Comparison of ENCODE assay signal across 1 cellular context in the genomic region with DNA sequence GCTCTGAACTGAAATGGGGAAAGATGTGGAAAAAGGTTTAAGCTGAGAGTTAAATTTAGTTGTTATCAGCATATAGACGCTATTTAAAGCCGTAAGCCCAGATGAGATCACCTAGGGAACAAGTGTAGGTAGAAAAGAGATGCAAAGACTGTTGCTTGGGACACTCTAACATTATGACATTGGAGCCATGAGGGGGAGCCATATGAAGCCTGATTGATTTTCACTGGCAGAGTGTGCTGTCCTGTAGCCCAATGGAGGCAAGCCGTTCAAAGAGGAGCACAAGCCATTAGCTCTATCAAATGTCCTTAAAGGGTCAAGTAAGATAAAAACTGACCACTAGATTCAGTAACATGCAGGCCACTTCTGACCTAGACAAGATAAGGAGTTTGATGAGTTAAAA.
TF ChIP-seq lines count a peak whose summit lies in the region.

No MANE protein-coding gene starts in this region.

TF ChIP-seq in WTC11, 78 proteins besides CTCF, POLR2A, EP300 and RAD21 (continued from another document):
- TF ChIP-seq ZBTB21 (CRISPR knock-in tag; IDR thresholded peaks at IDR 0.05; ENCODE audit: borderline replicate concordance) (no peak), ZNF232 (CRISPR knock-in tag; IDR thresholded peaks at IDR 0.05) (no peak), FOXK1 (CRISPR knock-in tag; IDR thresholded peaks at IDR 0.05) (no peak), SP1 (CRISPR knock-in tag; conservative IDR thresholded peaks at IDR 0.05) (no peak)
- TF ChIP-seq, protein P1, sequence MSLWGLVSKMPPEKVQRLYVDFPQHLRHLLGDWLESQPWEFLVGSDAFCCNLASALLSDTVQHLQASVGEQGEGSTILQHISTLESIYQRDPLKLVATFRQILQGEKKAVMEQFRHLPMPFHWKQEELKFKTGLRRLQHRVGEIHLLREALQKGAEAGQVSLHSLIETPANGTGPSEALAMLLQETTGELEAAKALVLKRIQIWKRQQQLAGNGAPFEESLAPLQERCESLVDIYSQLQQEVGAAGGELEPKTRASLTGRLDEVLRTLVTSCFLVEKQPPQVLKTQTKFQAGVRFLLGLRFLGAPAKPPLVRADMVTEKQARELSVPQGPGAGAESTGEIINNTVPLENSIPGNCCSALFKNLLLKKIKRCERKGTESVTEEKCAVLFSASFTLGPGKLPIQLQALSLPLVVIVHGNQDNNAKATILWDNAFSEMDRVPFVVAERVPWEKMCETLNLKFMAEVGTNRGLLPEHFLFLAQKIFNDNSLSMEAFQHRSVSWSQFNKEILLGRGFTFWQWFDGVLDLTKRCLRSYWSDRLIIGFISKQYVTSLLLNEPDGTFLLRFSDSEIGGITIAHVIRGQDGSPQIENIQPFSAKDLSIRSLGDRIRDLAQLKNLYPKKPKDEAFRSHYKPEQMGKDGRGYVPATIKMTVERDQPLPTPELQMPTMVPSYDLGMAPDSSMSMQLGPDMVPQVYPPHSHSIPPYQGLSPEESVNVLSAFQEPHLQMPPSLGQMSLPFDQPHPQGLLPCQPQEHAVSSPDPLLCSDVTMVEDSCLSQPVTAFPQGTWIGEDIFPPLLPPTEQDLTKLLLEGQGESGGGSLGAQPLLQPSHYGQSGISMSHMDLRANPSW (CRISPR knock-in tag; conservative IDR thresholded peaks at IDR 0.05; ENCODE audit: low read depth), result no peak
- TF ChIP-seq, protein P2, sequence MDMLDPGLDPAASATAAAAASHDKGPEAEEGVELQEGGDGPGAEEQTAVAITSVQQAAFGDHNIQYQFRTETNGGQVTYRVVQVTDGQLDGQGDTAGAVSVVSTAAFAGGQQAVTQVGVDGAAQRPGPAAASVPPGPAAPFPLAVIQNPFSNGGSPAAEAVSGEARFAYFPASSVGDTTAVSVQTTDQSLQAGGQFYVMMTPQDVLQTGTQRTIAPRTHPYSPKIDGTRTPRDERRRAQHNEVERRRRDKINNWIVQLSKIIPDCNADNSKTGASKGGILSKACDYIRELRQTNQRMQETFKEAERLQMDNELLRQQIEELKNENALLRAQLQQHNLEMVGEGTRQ (CRISPR knock-in tag; IDR thresholded peaks at IDR 0.05), result no peak
- TF ChIP-seq, protein P3, sequence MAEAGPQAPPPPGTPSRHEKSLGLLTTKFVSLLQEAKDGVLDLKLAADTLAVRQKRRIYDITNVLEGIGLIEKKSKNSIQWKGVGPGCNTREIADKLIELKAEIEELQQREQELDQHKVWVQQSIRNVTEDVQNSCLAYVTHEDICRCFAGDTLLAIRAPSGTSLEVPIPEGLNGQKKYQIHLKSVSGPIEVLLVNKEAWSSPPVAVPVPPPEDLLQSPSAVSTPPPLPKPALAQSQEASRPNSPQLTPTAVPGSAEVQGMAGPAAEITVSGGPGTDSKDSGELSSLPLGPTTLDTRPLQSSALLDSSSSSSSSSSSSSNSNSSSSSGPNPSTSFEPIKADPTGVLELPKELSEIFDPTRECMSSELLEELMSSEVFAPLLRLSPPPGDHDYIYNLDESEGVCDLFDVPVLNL (CRISPR knock-in tag; IDR thresholded peaks at IDR 0.05; ENCODE audit: borderline replicate concordance, low read depth), result no peak
TF ChIP-seq in WTC11: peak in this region for 0.
